Comparison of ENCODE assay signal across 19 cellular contexts in genomic region chr16:31002810-31003209, GRCh38. TPM values are rescaled to one million over a fixed set of nuclear protein-coding genes. Genes with fewer than 3 reads are reported as not detected.
A peak's percentile ranks its signal among the peaks of the same experiment; 100 is the strongest.
DNase-seq lines count a peak whose midpoint lies in the region; ATAC-seq, FAIRE-seq and TF ChIP-seq lines count a peak whose summit lies in the region.
"Had no signal": no experiment of that assay in that cellular context is flagged by ENCODE, and none has a peak within 500 bp of the region (broad histone marks: within the 10 kb centered on the region; RNA-seq: fewer than 3 reads in every experiment).

No MANE protein-coding gene starts in this region.

- H3K4me1 ChIP-seq in right cardiac atrium (ENCODE audit: control insufficient read depth, insufficient read depth, low read length), result no peaks in the 10 kb centered on the region
- H3K4me1 ChIP-seq in endodermal cell (ENCODE audit: control insufficient read depth, insufficient read depth, low read length), result no peaks in the 10 kb centered on the region
- peaks cover 32% of the 10 kb centered on the region for H3K4me1 ChIP-seq in osteoblast (ENCODE audit: insufficient read depth, low read length)
- no peaks in the 10 kb centered on the region for H3K4me1 ChIP-seq in pancreas
- H3K4me1 ChIP-seq in transverse colon, result peaks cover 0 to 1% (median under 1%) of the 10 kb centered on the region in 4 donors

- in situ Hi-C loops in transverse colon (cut with MboI; ENCODE audit: low pct_ligation_motif_present in 1 of 4, low pct_unique_long_range_greater_than_20kb in 1 of 4, low sequenced_read_pairs in 3 of 4), result no loop called here

- H2AFZ ChIP-seq in osteoblast (ENCODE audit: low read length), result no peak overlapping the region

- no peak overlapping the region for H3K27ac ChIP-seq in right cardiac atrium (ENCODE audit: low read length)
- H3K27ac ChIP-seq in endodermal cell (ENCODE audit: low read depth, low read length), result peak overlapping the region; percentile 93
- H3K27ac ChIP-seq in osteoblast (ENCODE audit: low read depth, low read length), result no peak overlapping the region
- H3K27ac ChIP-seq in pancreas, result no peak overlapping the region
- no peak overlapping the region for H3K27ac ChIP-seq in transverse colon

- H3K4me1 Mint-ChIP-seq in endodermal cell, result peaks cover 3% of the 10 kb centered on the region

- no peak for ATAC-seq in right cardiac atrium
- ATAC-seq in left cardiac atrium, result no peak
- no peak for ATAC-seq in HG03460 (IDR thresholded peaks at IDR 0.05; ENCODE audit: unreplicated experiment)
- no peak for ATAC-seq in pancreas
- ATAC-seq: A549, GM12878 had no signal

- H3K36me3 Mint-ChIP-seq in endodermal cell (ENCODE audit: low read depth), result no peaks in the 10 kb centered on the region
- H3K36me3 Mint-ChIP-seq: CD14-positive monocyte had no signal

- no peaks in the 10 kb centered on the region for H3K79me2 ChIP-seq in osteoblast (ENCODE audit: insufficient read depth, low read length)

- intact Hi-C loops in right cardiac atrium (cut with DNase I), result no loop called here
- intact Hi-C loops in left cardiac atrium (cut with DNase I), result no loop called here
- intact Hi-C loops in pancreas (cut with DNase I), result no loop called here
- intact Hi-C loops in transverse colon (cut with DNase I; ENCODE audit: low total_unique reads), result no loop called here

- TF ChIP-seq POLR2A in transverse colon (IDR thresholded peaks at IDR 0.05), result no peak

- H3K27ac Mint-ChIP-seq in endodermal cell, result no peak overlapping the region

- no peak for TF ChIP-seq EP300 in transverse colon (IDR thresholded peaks at IDR 0.05; ENCODE audit: low read depth)

- H3K9me3 Mint-ChIP-seq in endodermal cell, result no peaks in the 10 kb centered on the region
- H3K9me3 Mint-ChIP-seq: CD14-positive monocyte had no signal

- no peak overlapping the region for H3K4me3 Mint-ChIP-seq in endodermal cell
- H3K4me3 Mint-ChIP-seq: CD14-positive monocyte had no signal

- peak in 2 of 3 donors; percentile 13 to 31 for DNase-seq in right cardiac atrium
- no peak for DNase-seq in left cardiac atrium
- DNase-seq in endodermal cell, result peak; percentile 28
- peak; percentile 49 for DNase-seq in osteoblast (ENCODE audit: insufficient read length, low spot score, missing footprints)
- DNase-seq in T-helper 2 cell, result no peak
- DNase-seq in pancreas, result no peak
- no peak for DNase-seq in transverse colon
- DNase-seq: Caco-2, DMS79, NCI-H1092, NCI-H187, NCI-H2171, NCI-H446 treated with DMSO at 0.1 percent for 48 hours, SHP77 treated with DMSO at 0.1 percent for 48 hours had no signal

- peaks cover 19% of the 10 kb centered on the region for H3K27me3 Mint-ChIP-seq in endodermal cell (ENCODE audit: insufficient read depth)

- no peak for FAIRE-seq in pancreas (lab: Jason Lieb, UNC)
- FAIRE-seq: A549, GM12878, GM18507 had no signal

- no peak overlapping the region for H3K4me2 ChIP-seq in osteoblast (ENCODE audit: insufficient read depth, low read length)
- H3K4me2 ChIP-seq: A549 had no signal

- TF ChIP-seq CTCF in endodermal cell (conservative IDR thresholded peaks at IDR 0.05), result no peak
- TF ChIP-seq CTCF in osteoblast (IDR thresholded peaks at IDR 0.05; ENCODE audit: extremely low read depth, low read depth, low read length), result no peak
- TF ChIP-seq CTCF in pancreas (IDR thresholded peaks at IDR 0.05), result no peak
- TF ChIP-seq CTCF in transverse colon (IDR thresholded peaks at IDR 0.05), result no peak

- H3K9ac ChIP-seq in endodermal cell (ENCODE audit: extremely low read depth, low read length, poor library complexity, severe bottlenecking), result no peak overlapping the region

- H3K4me3 ChIP-seq in right cardiac atrium (ENCODE audit: low read length), result no peak overlapping the region
- H3K4me3 ChIP-seq in endodermal cell (ENCODE audit: low read length), result no peak overlapping the region
- no peak overlapping the region for H3K4me3 ChIP-seq in osteoblast (ENCODE audit: insufficient read depth, low read length)
- no peak overlapping the region for H3K4me3 ChIP-seq in pancreas
- no peak overlapping the region for H3K4me3 ChIP-seq in transverse colon
- H3K4me3 ChIP-seq: A549, GM12878 had no signal

- H4K20me1 ChIP-seq in osteoblast (ENCODE audit: insufficient read depth, low read length), result no peaks in the 10 kb centered on the region

- WGBS in right cardiac atrium, result 78% methylated on average over 6 of the region's 6 CpGs
- 78 to 89% methylated on average over 6 of the region's 6 CpGs for WGBS in endodermal cell (ENCODE audit: insufficient coverage in 1 of 2, insufficient read length in 1 of 2), 2 experiments
- 80% methylated on average over 6 of the region's 6 CpGs for WGBS in pancreas, 2 donors
- WGBS in transverse colon (ENCODE audit: low coverage in 1 of 2), 2 donors, result 86% methylated on average over 6 of the region's 6 CpGs; no CpG with 5 or more reads in 1 of the 2 donors

- H3K9me3 ChIP-seq in right cardiac atrium (ENCODE audit: control insufficient read depth, low read length) (no peaks in the 10 kb centered on the region), endodermal cell (ENCODE audit: control insufficient read depth, low read length) (no peaks in the 10 kb centered on the region), osteoblast (ENCODE audit: low read depth, low read length) (no peaks in the 10 kb centered on the region), pancreas (no peaks in the 10 kb centered on the region), transverse colon (no peaks in the 10 kb centered on the region)
- H3K9me3 ChIP-seq: A549, Caco-2 had no signal

- H3K36me3 ChIP-seq in endodermal cell (ENCODE audit: control insufficient read depth, insufficient read depth, low read length) (no peaks in the 10 kb centered on the region), osteoblast (ENCODE audit: insufficient read depth, low read length) (no peaks in the 10 kb centered on the region), pancreas (no peaks in the 10 kb centered on the region), transverse colon (no peaks in the 10 kb centered on the region)

- no peaks in the 10 kb centered on the region for H3K27me3 ChIP-seq in right cardiac atrium (ENCODE audit: control insufficient read depth, insufficient read depth)
- peaks cover 20% of the 10 kb centered on the region for H3K27me3 ChIP-seq in endodermal cell (ENCODE audit: control insufficient read depth, insufficient read depth, low read length, poor library complexity, severe bottlenecking)
- no peaks in the 10 kb centered on the region for H3K27me3 ChIP-seq in osteoblast (ENCODE audit: insufficient read depth, low read length)
- no peaks in the 10 kb centered on the region for H3K27me3 ChIP-seq in pancreas
- H3K27me3 ChIP-seq in transverse colon, result peaks cover 22% of the 10 kb centered on the region

RNA-seq across cellular contexts. Expression of gene STX1B, which starts 7.6 kb away (rescaled TPM):
- 1 to 10 TPM; 1.6 to 2.1 (median 1.8) TPM for total RNA-seq in right cardiac atrium
- polyA plus RNA-seq in right cardiac atrium, result 0.66 TPM
- total RNA-seq in left cardiac atrium, result 1 to 10 TPM; 1.1 to 1.2 TPM
- total RNA-seq in endodermal cell, result 1 to 10 TPM; 3.2 to 7.0 TPM
- 10.6 TPM for polyA plus RNA-seq in endodermal cell (2013, experiment 1 of 2)
- 6.9 TPM for polyA plus RNA-seq in endodermal cell (2013, experiment 2 of 2)
- 0.72 and 2.9 TPM in 2 replicates for total RNA-seq in osteoblast
- 1 to 10 TPM in 1 of 6 donors, under 1 TPM in 5; 0.16 to 1.4 (median 0.56) TPM for total RNA-seq in pancreas
- 1 to 10 TPM in 1 of 2 donors, under 1 TPM in 1; 0.82 to 2.4 TPM for polyA plus RNA-seq in pancreas
- 1 to 10 TPM in 1 of 4 donors, under 1 TPM in 1, not detected in 2; 0.41 to 1.3 TPM for total RNA-seq in transverse colon
- polyA plus RNA-seq: CD14-positive monocyte had no signal

RNA-seq across cellular contexts. Expression of gene HSD3B7, which starts 17.8 kb away (rescaled TPM):
- 1 to 10 TPM; 4.1 to 7.4 (median 5.6) TPM for total RNA-seq in right cardiac atrium
- polyA plus RNA-seq in right cardiac atrium, result 6.8 TPM
- 1 to 10 TPM; 9.8 to 10.0 TPM for total RNA-seq in left cardiac atrium
- 1 to 10 TPM; 4.1 to 4.8 TPM for total RNA-seq in endodermal cell
- polyA plus RNA-seq in endodermal cell (2013, experiment 1 of 2), result 1.3 TPM
- polyA plus RNA-seq in endodermal cell (2013, experiment 2 of 2), result 2.1 TPM
- 45.6 and 47.7 TPM in 2 replicates for total RNA-seq in osteoblast
- total RNA-seq in pancreas, result 10 to 100 TPM; 14.2 to 32.1 (median 17.3) TPM
- 10 to 100 TPM; 16.6 to 28.4 TPM for polyA plus RNA-seq in pancreas
- 10 to 100 TPM in 3 of 4 donors, 1 to 10 TPM in 1; 7.0 to 31.8 (median 29.6) TPM for total RNA-seq in transverse colon

RNA-seq across cellular contexts. Expression of gene STX4, which starts 30.5 kb away (rescaled TPM):
- total RNA-seq in right cardiac atrium (10 to 100 TPM; 39.6 to 51.3 (median 45.0) TPM), left cardiac atrium (10 to 100 TPM; 45.8 to 53.4 TPM), endodermal cell (10 to 100 TPM; 34.4 to 37.6 TPM), osteoblast (26.8 and 30.6 TPM in 2 replicates), pancreas (10 to 100 TPM; 22.2 to 48.9 (median 26.9) TPM), transverse colon (100 to 1,000 TPM in 2 of 4 donors, 10 to 100 TPM in 2; 50.8 to 163 (median 79.7) TPM)
- polyA plus RNA-seq in right cardiac atrium (47.3 TPM), pancreas (10 to 100 TPM; 91.8 to 94.4 TPM)
- 25.0 TPM for polyA plus RNA-seq in endodermal cell (2013, experiment 1 of 2)
- 18.6 TPM for polyA plus RNA-seq in endodermal cell (2013, experiment 2 of 2)

RNA-seq across cellular contexts. Expression of gene SETD1A, which starts 45.3 kb away (rescaled TPM):
- total RNA-seq in right cardiac atrium (10 to 100 TPM in 3 of 4 donors, 1 to 10 TPM in 1; 9.7 to 11.6 (median 10.2) TPM), left cardiac atrium (10 to 100 TPM in 1 of 2 donors, 1 to 10 TPM in 1; 9.2 to 10.9 TPM), endodermal cell (10 to 100 TPM; 23.8 to 25.0 TPM), osteoblast (2.2 and 2.9 TPM in 2 replicates), pancreas (10 to 100 TPM in 1 of 6 donors, 1 to 10 TPM in 5; 6.5 to 10.6 (median 8.3) TPM), transverse colon (10 to 100 TPM in 3 of 4 donors, 1 to 10 TPM in 1; 5.3 to 37.0 (median 10.8) TPM)
- polyA plus RNA-seq in right cardiac atrium (9.6 TPM), pancreas (10 to 100 TPM; 12.8 to 17.9 TPM)
- polyA plus RNA-seq in endodermal cell (2013, experiment 1 of 2), result 21.0 TPM
- 18.2 TPM for polyA plus RNA-seq in endodermal cell (2013, experiment 2 of 2)

RNA-seq across cellular contexts. Expression of gene ORAI3, which starts 53.9 kb away (rescaled TPM):
- total RNA-seq in right cardiac atrium (10 to 100 TPM; 11.8 to 14.6 (median 13.3) TPM), left cardiac atrium (10 to 100 TPM in 1 of 2 donors, 1 to 10 TPM in 1; 8.8 to 14.2 TPM), endodermal cell (10 to 100 TPM; 16.9 to 17.7 TPM), osteoblast (63.3 and 66.0 TPM in 2 replicates), pancreas (10 to 100 TPM in 4 of 6 donors, 1 to 10 TPM in 2; 8.6 to 12.5 (median 11.4) TPM), transverse colon (10 to 100 TPM; 24.8 to 45.6 (median 31.3) TPM)
- polyA plus RNA-seq in right cardiac atrium (15.5 TPM), pancreas (10 to 100 TPM in 1 of 2 donors, 1 to 10 TPM in 1; 9.5 to 10.3 TPM)
- 9.2 TPM for polyA plus RNA-seq in endodermal cell (2013, experiment 1 of 2)
- 10.4 TPM for polyA plus RNA-seq in endodermal cell (2013, experiment 2 of 2)

Comparison
In these comparisons a context has a peak if more than half of its experiments do, and no peak if none do; other contexts are left out.
1. DNase-seq: peak in right cardiac atrium (2 of 3), endodermal cell (single experiment) and osteoblast (single experiment); none in left cardiac atrium (single experiment), T-helper 2 cell (0 of 5), pancreas (0 of 6) and transverse colon (single experiment).